25 cellular contexts compared by ENCODE assay signal in genomic region chr11:61048368-61049065, GRCh38. TPM values are rescaled to one million over a fixed set of nuclear protein-coding genes. Genes with fewer than 3 reads are reported as not detected.
DNase-seq lines count a peak whose midpoint lies in the region; ATAC-seq, FAIRE-seq and TF ChIP-seq lines count a peak whose summit lies in the region.
"Had no signal": no experiment of that assay in that cellular context is flagged by ENCODE, and none has a peak within 500 bp of the region (broad histone marks: within the 10 kb centered on the region; RNA-seq: fewer than 3 reads in every experiment).

No MANE protein-coding gene starts in this region.

- no peak for TF ChIP-seq EP300 in H1 (IDR thresholded peaks at IDR 0.05; ENCODE audit: borderline replicate concordance in 1 of 2, low read depth in 2 of 2, low read length in 2 of 2)

- TF ChIP-seq POLR2A in H1 (IDR thresholded peaks at IDR 0.05; ENCODE audit: control extremely low read depth in 1 of 2, low read depth in 2 of 2, low read length in 2 of 2): no peak

- ATAC-seq in activated CD4-positive, alpha-beta T cell treated with anti-CD3 and anti-CD28 coated beads for 36 hours: no peak
- peak; percentile 7 for ATAC-seq in stimulated activated naive CD8-positive, alpha-beta T cell treated with anti-CD3 and anti-CD28 coated beads, Interleukin-15, amount 100 ng/mL, for 72 hours
- no peak for ATAC-seq in stimulated activated naive CD8-positive, alpha-beta T cell treated with anti-CD3 and anti-CD28 coated beads, Interleukin-15, Interleukin-2, amounts not matched to agents 100 U/mL and 50 U/mL, for 24 hours

- no peak overlapping the region for H2BK120ac ChIP-seq in H1 (replicated peaks; ENCODE audit: low read depth, low read length)

- peak overlapping the region; percentile 18 for H3K4me3 Mint-ChIP-seq in activated CD4-positive, alpha-beta T cell treated with anti-CD3 and anti-CD28 coated beads for 36 hours
- no peak overlapping the region for H3K4me3 Mint-ChIP-seq in stimulated activated naive CD8-positive, alpha-beta T cell treated with anti-CD3 and anti-CD28 coated beads, Interleukin-15, amount 100 ng/mL, for 72 hours
- H3K4me3 Mint-ChIP-seq: neural crest cell had no signal

- no peaks in the 10 kb centered on the region for H4K20me1 ChIP-seq in H1 (replicated peaks in 1 of 2; ENCODE audit: control insufficient read depth in 1 of 2, insufficient read depth in 2 of 2, low read length in 2 of 2)

- no peak overlapping the region for H4K91ac ChIP-seq in H1 (replicated peaks; ENCODE audit: insufficient read length, low read length)

- intact Hi-C loops in activated CD4-positive, alpha-beta T cell treated with anti-CD3 and anti-CD28 coated beads for 36 hours (cut with DNase I, micrococcal nuclease): no loop called here

- H3K79me2 ChIP-seq in H1 (ENCODE audit: control insufficient read depth in 1 of 2, insufficient read depth in 2 of 2, low read length in 2 of 2): no peaks in the 10 kb centered on the region

- DNase-seq in activated CD4-positive, alpha-beta T cell treated with anti-CD3 and anti-CD28 coated beads for 36 hours: no peak
- no peak for DNase-seq in activated CD4-positive, alpha-beta T cell treated with anti-CD3 and anti-CD28 coated beads, Interleukin-2, amount 50 U/mL, for 4 hours
- no peak for DNase-seq in stimulated activated naive CD8-positive, alpha-beta T cell treated with anti-CD3 and anti-CD28 coated beads, Interleukin-15, amount 100 ng/mL, for 72 hours
- DNase-seq in stimulated activated naive CD8-positive, alpha-beta T cell treated with anti-CD3 and anti-CD28 coated beads, Interleukin-15, Interleukin-2, amounts not matched to agents 100 U/mL and 50 U/mL, for 24 hours: no peak
- DNase-seq in H1 (ENCODE audit: low read depth in 1 of 2, low spot score in 2 of 2) (no peak), D721Med (ENCODE audit: insufficient read length, low spot score) (no peak), NOMO-1 (lab: John Stamatoyannopoulos, UW; ENCODE audit: unreplicated experiment in 2 of 2) (no peak), DMS 273 (lab: John Stamatoyannopoulos, UW; ENCODE audit: unreplicated experiment) (no peak)
- DNase-seq: activated CD4-positive, alpha-beta T cell treated with anti-CD3 and anti-CD28 coated beads for 4 hours; amygdala; Caco-2; IMR-90; NCI-H1092; NCI-H1930; NCI-H526; posterior cingulate gyrus; SJCRH30; trophoblast cell had no signal

- H3K27ac ChIP-seq in H1 (ENCODE audit: low read depth, low read length): no peak overlapping the region
- H3K27ac ChIP-seq: SJCRH30 had no signal

- no peak overlapping the region for H3K18ac ChIP-seq in H1 (ENCODE audit: extremely low read depth, low read length)

- TF ChIP-seq RAD21 in H1 (IDR thresholded peaks at IDR 0.05 in 1 of 2, conservative IDR thresholded peaks at IDR 0.05 in 1 of 2; ENCODE audit: low read depth in 2 of 2, low read length in 2 of 2): no peak

- no peak overlapping the region for H4K8ac ChIP-seq in H1 (ENCODE audit: extremely low read depth, insufficient read depth, low read length)

- no peak for FAIRE-seq in H1 (lab: Jason Lieb, UNC)
- FAIRE-seq in D721Med (lab: Jason Lieb, UNC): no peak
- FAIRE-seq: islet of Langerhans had no signal

- no peak overlapping the region for H3K23ac ChIP-seq in H1 (ENCODE audit: insufficient read length)

- CTCF ChIA-PET in activated CD4-positive, alpha-beta T cell treated with anti-CD3 and anti-CD28 coated beads for 36 hours (lab: Charles Lee): interaction anchor here (0.6 to 1.4 kb wide), 6 partner anchors 11 to 99 kb away, joined by 3 to 4 read pairs (median 3); no protein-coding TSS in a partner anchor
- CTCF ChIA-PET in H1 (lab: Charles Lee; ENCODE audit: partially characterized antibody): interaction anchor here (0.7 to 1.8 kb wide), 4 partner anchors 11 to 80 kb away, joined by 3 to 5 read pairs (median 4); no protein-coding TSS in a partner anchor

- peaks cover 69% of the 10 kb centered on the region for H3K4me1 Mint-ChIP-seq in activated CD4-positive, alpha-beta T cell treated with anti-CD3 and anti-CD28 coated beads for 36 hours
- peaks cover 51% of the 10 kb centered on the region for H3K4me1 Mint-ChIP-seq in stimulated activated naive CD8-positive, alpha-beta T cell treated with anti-CD3 and anti-CD28 coated beads, Interleukin-15, amount 100 ng/mL, for 72 hours

- TF ChIP-seq CTCF in H1 (IDR thresholded peaks at IDR 0.05; ENCODE audit: control extremely low read depth in 1 of 3, insufficient read depth in 1 of 3, low read depth in 1 of 3, low read length in 3 of 3) (no peak), D721Med (IDR thresholded peaks at IDR 0.05; ENCODE audit: insufficient read depth, missing control alignments) (no peak)

- no peak overlapping the region for H3K56ac ChIP-seq in H1 (replicated peaks; ENCODE audit: insufficient read length, low read depth, low read length)

- H3K9me3 Mint-ChIP-seq in activated CD4-positive, alpha-beta T cell treated with anti-CD3 and anti-CD28 coated beads for 36 hours (ENCODE audit: low read depth): no peaks in the 10 kb centered on the region
- no peaks in the 10 kb centered on the region for H3K9me3 Mint-ChIP-seq in stimulated activated naive CD8-positive, alpha-beta T cell treated with anti-CD3 and anti-CD28 coated beads, Interleukin-15, amount 100 ng/mL, for 72 hours
- H3K9me3 Mint-ChIP-seq: neural crest cell had no signal

- 87% methylated on average over 13 of the region's 13 CpGs; no CpG with 5 or more reads in 1 of the 2 experiments for WGBS in H1 (ENCODE audit: extremely low coverage in 1 of 2, insufficient coverage in 1 of 2, insufficient read length in 1 of 2, insufficient replicate concordance in 2 of 2, low coverage in 1 of 2, low lambda C conversion rate in 2 of 2, missing lambda C conversion rate in 1 of 2), 2 experiments

- H2BK5ac ChIP-seq in H1 (ENCODE audit: low read depth, low read length): no peak overlapping the region

- no peaks in the 10 kb centered on the region for H3K23me2 ChIP-seq in H1 (ENCODE audit: low read depth, low read length)

- H3K36me3 ChIP-seq in H1 (ENCODE audit: control insufficient read depth in 2 of 4, insufficient read depth in 4 of 4, low read length in 3 of 4): no peaks in the 10 kb centered on the region
- H3K36me3 ChIP-seq: SJCRH30 had no signal

- no peak overlapping the region for H4K5ac ChIP-seq in H1 (ENCODE audit: insufficient read length, low read depth, low read length)

- H3K4ac ChIP-seq in H1 (replicated peaks; ENCODE audit: insufficient read length, low read depth, low read length): no peak overlapping the region

- POLR2A ChIA-PET in activated CD4-positive, alpha-beta T cell treated with anti-CD3 and anti-CD28 coated beads for 36 hours (lab: Charles Lee): interaction anchor here (0.6 to 1.9 kb wide), 6 partner anchors 13 to 63 kb away, joined by 3 to 14 read pairs (median 3); no protein-coding TSS in a partner anchor
- POLR2A ChIA-PET in H1 (lab: Charles Lee; ENCODE audit: partially characterized antibody): no interaction called here

- H3K4me2 ChIP-seq in H1 (ENCODE audit: insufficient read depth in 1 of 2, low read depth in 2 of 2, low read length in 2 of 2): no peak overlapping the region

- no peaks in the 10 kb centered on the region for H3K79me1 ChIP-seq in H1 (ENCODE audit: low read depth, low read length)

- no peaks in the 10 kb centered on the region for H3K9me3 ChIP-seq in H1 (ENCODE audit: insufficient read depth in 2 of 2, low read depth in 1 of 2, low read length in 1 of 2)
- H3K9me3 ChIP-seq: SJCRH30 had no signal

- no peaks in the 10 kb centered on the region for H3K4me1 ChIP-seq in H1 (replicated peaks in 1 of 4; ENCODE audit: control insufficient read depth in 3 of 4, insufficient read depth in 4 of 4, low read length in 3 of 4)
- H3K4me1 ChIP-seq: Caco-2, SJCRH30 had no signal

- no peak overlapping the region for H3K4me3 ChIP-seq in H1 (ENCODE audit: extremely low read depth in 1 of 4, insufficient read depth in 2 of 4, low read depth in 3 of 4, low read length in 4 of 4)
- H3K4me3 ChIP-seq: SJCRH30 had no signal

- H2AFZ ChIP-seq in H1 (ENCODE audit: low read length): 0 out of 2 replicates have a peak overlapping the region, but pooled peaks have one; percentile 32

- H2BK20ac ChIP-seq in H1 (ENCODE audit: low read length): no peak overlapping the region

- H3K14ac ChIP-seq in H1 (ENCODE audit: insufficient read length): no peak overlapping the region

- H3K36me3 Mint-ChIP-seq in activated CD4-positive, alpha-beta T cell treated with anti-CD3 and anti-CD28 coated beads for 36 hours (ENCODE audit: low read depth): peaks cover 59% of the 10 kb centered on the region

- H3K9ac ChIP-seq in H1 (replicated peaks in 1 of 4; ENCODE audit: extremely low read depth in 1 of 4, low read depth in 3 of 4, low read length in 3 of 4): 0 out of 7 replicates have a peak overlapping the region, but pooled peaks of 1 of the 4 experiments have one; percentile 13

- peak overlapping the region; percentile 81 for H3K27ac Mint-ChIP-seq in activated CD4-positive, alpha-beta T cell treated with anti-CD3 and anti-CD28 coated beads for 36 hours
- peak overlapping the region; percentile 47 to 59 for H3K27ac Mint-ChIP-seq in stimulated activated naive CD8-positive, alpha-beta T cell treated with anti-CD3 and anti-CD28 coated beads, Interleukin-15, amount 100 ng/mL, for 72 hours

- H3K27me3 Mint-ChIP-seq in activated CD4-positive, alpha-beta T cell treated with anti-CD3 and anti-CD28 coated beads for 36 hours: no peaks in the 10 kb centered on the region
- H3K27me3 Mint-ChIP-seq in stimulated activated naive CD8-positive, alpha-beta T cell treated with anti-CD3 and anti-CD28 coated beads, Interleukin-15, amount 100 ng/mL, for 72 hours: no peaks in the 10 kb centered on the region

- no peak overlapping the region for H2AK5ac ChIP-seq in H1 (ENCODE audit: low read depth, low read length)

- H3K27me3 ChIP-seq in H1 (replicated peaks in 1 of 4; ENCODE audit: control insufficient read depth in 3 of 4, extremely low read depth in 1 of 4, insufficient read depth in 3 of 4, low read length in 3 of 4): no peaks in the 10 kb centered on the region

- H2BK12ac ChIP-seq in H1 (ENCODE audit: low read depth, low read length): no peak overlapping the region

- H2BK15ac ChIP-seq in H1 (ENCODE audit: low read length): no peak overlapping the region

TF ChIP-seq in H1, 55 proteins besides CTCF, POLR2A, EP300 and RAD21 (continues in another document):
- TF ChIP-seq PHF8 (conservative IDR thresholded peaks at IDR 0.05; ENCODE audit: low read depth, low read length) (no peak), YY1 (IDR thresholded peaks at IDR 0.05; ENCODE audit: low read depth, low read length) (no peak), CBX5 (IDR thresholded peaks at IDR 0.05; ENCODE audit: low read depth, low read length) (no peak)

RNA-seq across cellular contexts. Expression of gene CD5, which starts 53.8 kb away (rescaled TPM):
- total RNA-seq in activated CD4-positive, alpha-beta T cell treated with anti-CD3 and anti-CD28 coated beads for 36 hours: 100 to 1,000 TPM; 298 to 399 TPM
- total RNA-seq in H1 (2021; fragmentation: NEBNext Ultra II Directional; extraction: Animal tissue kit (Norgen Biotek cat#: 25700)): not detected in 2 replicates
- polyA plus RNA-seq in H1 (2011; rRNA removed): not detected in 2 replicates
- not detected for polyA plus RNA-seq in H1 (2011; cell fraction: cytosol; rRNA removed)
- polyA plus RNA-seq in H1 (2011; cell fraction: nucleus; rRNA removed): not detected
- not detected in 4 replicates for polyA plus RNA-seq in H1 (2012, experiment 1 of 2)
- not detected for polyA plus RNA-seq in H1 (2012, experiment 2 of 2)
- polyA plus RNA-seq in H1 (2013, experiment 1 of 2): not detected
- not detected for polyA plus RNA-seq in H1 (2013, experiment 2 of 2)
- not detected in 2 replicates for polyA minus RNA-seq in H1 (2011; rRNA and poly(A)+ RNA removed)
- polyA minus RNA-seq in H1 (2011; cell fraction: cytosol; rRNA and poly(A)+ RNA removed): not detected
- not detected for polyA minus RNA-seq in H1 (2011; cell fraction: nucleus; rRNA and poly(A)+ RNA removed)
- total RNA-seq: A172, bronchial epithelial cell, Caco-2, Daoy, fibroblast of lung, H4, IMR-90, neural crest cell had no signal
- polyA plus RNA-seq: fibroblast of lung, IMR-90 had no signal

Comparison
In these comparisons a context has a peak if more than half of its experiments do, and no peak if none do; other contexts are left out.
1. RNA of gene CD5, which starts 53.8 kb away (total RNA-seq): 298 to 399 TPM in activated CD4-positive, alpha-beta T cell treated with anti-CD3 and anti-CD28 coated beads for 36 hours; not detected in H1; every median in the first group is over 100 times any median in the second.